ENCODE assay signal across 12 cellular contexts in genomic region chr3:113245775-113246174, GRCh38. TPM values are rescaled to one million over a fixed set of nuclear protein-coding genes. Genes with fewer than 3 reads are reported as not detected.
DNase-seq lines count a peak whose midpoint lies in the region; ATAC-seq, FAIRE-seq and TF ChIP-seq lines count a peak whose summit lies in the region.
"Had no signal": no experiment of that assay in that cellular context is flagged by ENCODE, and none has a peak within 500 bp of the region (broad histone marks: within the 10 kb centered on the region; RNA-seq: fewer than 3 reads in every experiment).

No MANE protein-coding gene starts in this region.

- no peak overlapping the region for H2AFZ ChIP-seq in H1 (ENCODE audit: low read length)
- H2AFZ ChIP-seq: parathyroid adenoma had no signal

- no peaks in the 10 kb centered on the region for H3K27me3 Mint-ChIP-seq in mesothelial cell of epicardium (ENCODE audit: low read depth)
- peaks cover 23 to 33% of the 10 kb centered on the region in 2 donors for H3K27me3 Mint-ChIP-seq in stimulated activated naive B cell treated with anti-CD40 and anti-IgM and Interleukin-4, amounts not matched to agents 10 μg/mL and 1 μg/mL and 100 μg/mL, for 72 hours

- no peak overlapping the region for H3K14ac ChIP-seq in H1 (ENCODE audit: insufficient read length)

- CTCF ChIA-PET in H1 (lab: Charles Lee; ENCODE audit: partially characterized antibody) = interaction anchor here (0.7 to 3.1 kb wide), 11 partner anchors 10 to 117 kb away, joined by 3 to 15 read pairs (median 5); no protein-coding TSS in a partner anchor

- H3K27ac Mint-ChIP-seq in mesothelial cell of epicardium = peak overlapping the region; percentile 37
- H3K27ac Mint-ChIP-seq in stimulated activated naive B cell treated with anti-CD40 and anti-IgM and Interleukin-4, amounts not matched to agents 10 μg/mL and 1 μg/mL and 100 μg/mL, for 72 hours = no peak overlapping the region
- no peak overlapping the region for H3K27ac Mint-ChIP-seq in activated naive CD4-positive, alpha-beta T cell treated with anti-CD3 and anti-CD28 coated beads, Interleukin-2, amount 50 U/mL, for 72 hours
- H3K27ac Mint-ChIP-seq: activated CD8-positive, alpha-beta T cell treated with anti-CD3 and anti-CD28 coated beads, Interleukin-2, amount 10 ng/mL, durations not matched to agents 7 days and 5 days; activated naive CD8-positive, alpha-beta T cell had no signal

- H4K20me1 ChIP-seq in H1 (replicated peaks in 1 of 2; ENCODE audit: control insufficient read depth in 1 of 2, insufficient read depth in 2 of 2, low read length in 2 of 2) = no peaks in the 10 kb centered on the region

- H2BK5ac ChIP-seq in H1 (ENCODE audit: low read depth, low read length) = no peak overlapping the region

- H3K4me2 ChIP-seq in H1 (ENCODE audit: insufficient read depth in 1 of 2, low read depth in 2 of 2, low read length in 2 of 2) = peak overlapping the region; percentile 10 to 16; a peak in 1 of 4 replicates

- H3K9me3 Mint-ChIP-seq in mesothelial cell of epicardium = no peaks in the 10 kb centered on the region
- H3K9me3 Mint-ChIP-seq in stimulated activated naive B cell treated with anti-CD40 and anti-IgM and Interleukin-4, amounts not matched to agents 10 μg/mL and 1 μg/mL and 100 μg/mL, for 72 hours = no peaks in the 10 kb centered on the region
- H3K9me3 Mint-ChIP-seq in activated naive CD4-positive, alpha-beta T cell treated with anti-CD3 and anti-CD28 coated beads, Interleukin-2, amount 50 U/mL, for 72 hours = no peaks in the 10 kb centered on the region

- H3K4ac ChIP-seq in H1 (replicated peaks; ENCODE audit: insufficient read length, low read depth, low read length) = no peak overlapping the region

- DNase-seq in MG63 (peak; percentile 52), H1 (ENCODE audit: low read depth in 1 of 2, low spot score in 2 of 2) (no peak), mesothelial cell of epicardium (ENCODE audit: low spot score in 2 of 2, unreplicated experiment in 2 of 2) (no peak), suprapubic skin (ENCODE audit: low spot score in 2 of 2) (no peak), cerebellar nuclear complex (lab: John Stamatoyannopoulos, UW) (no peak), ecto neural progenitor cell (ENCODE audit: low spot score) (no peak)
- no peak for DNase-seq in stimulated activated naive B cell treated with anti-CD40 and anti-IgM and Interleukin-4, amounts not matched to agents 10 μg/mL and 1 μg/mL and 100 μg/mL, for 72 hours
- no peak for DNase-seq in activated naive CD4-positive, alpha-beta T cell treated with anti-CD3 and anti-CD28 coated beads, Interleukin-2, amount 50 U/mL, for 72 hours (ENCODE audit: low spot score in 2 of 2)
- DNase-seq: activated CD8-positive, alpha-beta T cell treated with anti-CD3 and anti-CD28 coated beads, Interleukin-2, amount 10 ng/mL, durations not matched to agents 7 days and 5 days; NK-92 treated with Interleukin-12 subunit alpha and Interleukin-12 subunit beta, amount 100 ng/mL, for 24 hours had no signal

- H3K4me1 Mint-ChIP-seq in mesothelial cell of epicardium = peaks cover 60% of the 10 kb centered on the region
- H3K4me1 Mint-ChIP-seq in stimulated activated naive B cell treated with anti-CD40 and anti-IgM and Interleukin-4, amounts not matched to agents 10 μg/mL and 1 μg/mL and 100 μg/mL, for 72 hours = peaks cover 0 to 7% of the 10 kb centered on the region in 2 donors

- no peak overlapping the region for H3K18ac ChIP-seq in H1 (ENCODE audit: extremely low read depth, low read length)

- ATAC-seq in stimulated activated naive B cell treated with anti-CD40 and anti-IgM and Interleukin-4, amounts not matched to agents 10 μg/mL and 1 μg/mL and 100 μg/mL, for 72 hours (replicated peaks) = no peak
- ATAC-seq in activated naive CD4-positive, alpha-beta T cell treated with anti-CD3 and anti-CD28 coated beads, Interleukin-2, amount 50 U/mL, for 72 hours = no peak
- ATAC-seq: activated CD8-positive, alpha-beta T cell treated with anti-CD3 and anti-CD28 coated beads, Interleukin-2, amount 10 ng/mL, durations not matched to agents 7 days and 5 days had no signal

- TF ChIP-seq POLR2A in H1 (IDR thresholded peaks at IDR 0.05; ENCODE audit: control extremely low read depth in 1 of 2, low read depth in 2 of 2, low read length in 2 of 2) = no peak
- TF ChIP-seq POLR2A in suprapubic skin (IDR thresholded peaks at IDR 0.05) = no peak

- H3K27ac ChIP-seq in H1 (ENCODE audit: low read depth, low read length) = no peak overlapping the region
- peak overlapping the region; percentile 92 for H3K27ac ChIP-seq in suprapubic skin
- H3K27ac ChIP-seq: parathyroid adenoma had no signal

- H3K79me2 ChIP-seq in H1 (ENCODE audit: control insufficient read depth in 1 of 2, insufficient read depth in 2 of 2, low read length in 2 of 2) = no peaks in the 10 kb centered on the region
- H3K79me2 ChIP-seq: parathyroid adenoma had no signal

- no peak overlapping the region for H2BK120ac ChIP-seq in H1 (replicated peaks; ENCODE audit: low read depth, low read length)

- H3K23ac ChIP-seq in H1 (ENCODE audit: insufficient read length) = no peak overlapping the region

- no peaks in the 10 kb centered on the region; the same call in 1 of the 2 replicates for H3K23me2 ChIP-seq in H1 (ENCODE audit: low read depth, low read length)

- H2BK12ac ChIP-seq in H1 (ENCODE audit: low read depth, low read length) = no peak overlapping the region

- no peaks in the 10 kb centered on the region for H3K36me3 ChIP-seq in MG63
- H3K36me3 ChIP-seq in H1 (ENCODE audit: control insufficient read depth in 2 of 4, insufficient read depth in 4 of 4, low read length in 3 of 4) = peaks cover 0 to 5% (median 2%) of the 10 kb centered on the region in 4 experiments; a peak in 2 of 8 replicates
- peaks cover 11% of the 10 kb centered on the region for H3K36me3 ChIP-seq in suprapubic skin

- H3K9me3 ChIP-seq in MG63 = no peaks in the 10 kb centered on the region
- no peaks in the 10 kb centered on the region for H3K9me3 ChIP-seq in H1 (ENCODE audit: insufficient read depth in 2 of 2, low read depth in 1 of 2, low read length in 1 of 2)
- no peaks in the 10 kb centered on the region for H3K9me3 ChIP-seq in suprapubic skin

- H2BK20ac ChIP-seq in H1 (ENCODE audit: low read length) = 0 out of 2 replicates have a peak overlapping the region, but pooled peaks have one; percentile 15

- no peak overlapping the region for H4K8ac ChIP-seq in H1 (ENCODE audit: extremely low read depth, insufficient read depth, low read length)

- POLR2A ChIA-PET in H1 (lab: Charles Lee; ENCODE audit: partially characterized antibody) = interaction anchor here (1.5 kb wide), 1 partner anchor 39 kb away, joined by 3 read pairs; no protein-coding TSS in a partner anchor

- no peak for TF ChIP-seq CTCF in H1 (IDR thresholded peaks at IDR 0.05; ENCODE audit: control extremely low read depth in 1 of 3, insufficient read depth in 1 of 3, low read depth in 1 of 3, low read length in 3 of 3)
- TF ChIP-seq CTCF in mesothelial cell of epicardium (IDR thresholded peaks at IDR 0.05; ENCODE audit: unreplicated experiment) = no peak
- no peak for TF ChIP-seq CTCF in suprapubic skin (IDR thresholded peaks at IDR 0.05)

- H2AK5ac ChIP-seq in H1 (ENCODE audit: low read depth, low read length) = no peak overlapping the region

- H3K4me3 ChIP-seq in MG63 (no peak overlapping the region), H1 (ENCODE audit: extremely low read depth in 1 of 4, insufficient read depth in 2 of 4, low read depth in 3 of 4, low read length in 4 of 4) (no peak overlapping the region), suprapubic skin (no peak overlapping the region)

- no peak for TF ChIP-seq RAD21 in H1 (IDR thresholded peaks at IDR 0.05 in 1 of 2, conservative IDR thresholded peaks at IDR 0.05 in 1 of 2; ENCODE audit: low read depth in 2 of 2, low read length in 2 of 2)

- no peaks in the 10 kb centered on the region for H3K79me1 ChIP-seq in H1 (ENCODE audit: low read depth, low read length)

- no peak overlapping the region for H3K56ac ChIP-seq in H1 (replicated peaks; ENCODE audit: insufficient read length, low read depth, low read length)

- H3K27me3 ChIP-seq in MG63 = no peaks in the 10 kb centered on the region
- no peaks in the 10 kb centered on the region for H3K27me3 ChIP-seq in H1 (replicated peaks in 1 of 4; ENCODE audit: control insufficient read depth in 3 of 4, extremely low read depth in 1 of 4, insufficient read depth in 3 of 4, low read length in 3 of 4)
- no peaks in the 10 kb centered on the region for H3K27me3 ChIP-seq in suprapubic skin

- FAIRE-seq in H1 (lab: Jason Lieb, UNC) = peak; percentile 13

- H4K5ac ChIP-seq in H1 (ENCODE audit: insufficient read length, low read depth, low read length) = no peak overlapping the region

- H3K36me3 Mint-ChIP-seq in mesothelial cell of epicardium = peaks cover 16% of the 10 kb centered on the region
- no peaks in the 10 kb centered on the region for H3K36me3 Mint-ChIP-seq in stimulated activated naive B cell treated with anti-CD40 and anti-IgM and Interleukin-4, amounts not matched to agents 10 μg/mL and 1 μg/mL and 100 μg/mL, for 72 hours
- no peaks in the 10 kb centered on the region for H3K36me3 Mint-ChIP-seq in activated naive CD4-positive, alpha-beta T cell treated with anti-CD3 and anti-CD28 coated beads, Interleukin-2, amount 50 U/mL, for 72 hours
- H3K36me3 Mint-ChIP-seq: activated naive CD8-positive, alpha-beta T cell had no signal

- H4K91ac ChIP-seq in H1 (replicated peaks; ENCODE audit: insufficient read length, low read length) = no peak overlapping the region

- H3K4me1 ChIP-seq in H1 (replicated peaks in 1 of 4; ENCODE audit: control insufficient read depth in 3 of 4, insufficient read depth in 4 of 4, low read length in 3 of 4) = peaks cover 6 to 35% (median 18%) of the 10 kb centered on the region in 4 experiments
- H3K4me1 ChIP-seq in suprapubic skin = peaks cover 75% of the 10 kb centered on the region
- H3K4me1 ChIP-seq: parathyroid adenoma had no signal

- 69% methylated on average over 5 of the region's 5 CpGs; no CpG with 5 or more reads in 1 of the 2 experiments for WGBS in H1 (ENCODE audit: extremely low coverage in 1 of 2, insufficient coverage in 1 of 2, insufficient read length in 1 of 2, insufficient replicate concordance in 2 of 2, low coverage in 1 of 2, low lambda C conversion rate in 2 of 2, missing lambda C conversion rate in 1 of 2), 2 experiments
- WGBS in suprapubic skin = 28% methylated on average over 5 of the region's 5 CpGs

- H3K9ac ChIP-seq in H1 (replicated peaks in 1 of 4; ENCODE audit: extremely low read depth in 1 of 4, low read depth in 3 of 4, low read length in 3 of 4) = no peak overlapping the region
- H3K9ac ChIP-seq: parathyroid adenoma had no signal

- no peak overlapping the region for H3K4me3 Mint-ChIP-seq in mesothelial cell of epicardium
- no peak overlapping the region for H3K4me3 Mint-ChIP-seq in stimulated activated naive B cell treated with anti-CD40 and anti-IgM and Interleukin-4, amounts not matched to agents 10 μg/mL and 1 μg/mL and 100 μg/mL, for 72 hours
- H3K4me3 Mint-ChIP-seq: activated CD8-positive, alpha-beta T cell treated with anti-CD3 and anti-CD28 coated beads, Interleukin-2, amount 10 ng/mL, durations not matched to agents 7 days and 5 days; activated naive CD8-positive, alpha-beta T cell had no signal

- TF ChIP-seq EP300 in H1 (IDR thresholded peaks at IDR 0.05; ENCODE audit: borderline replicate concordance in 1 of 2, low read depth in 2 of 2, low read length in 2 of 2) (no peak), suprapubic skin (IDR thresholded peaks at IDR 0.05) (no peak)

- no peak overlapping the region for H2BK15ac ChIP-seq in H1 (ENCODE audit: low read length)

RNA-seq across cellular contexts. Expression of gene BOC, which starts 34.4 kb away (rescaled TPM):
- total RNA-seq in MG63 (2014; rRNA removed; shearing (Covaris generic); ENCODE audit: low replicate concordance) = 1.4 and 3.9 TPM in 2 replicates
- 6.0 and 6.9 TPM in 2 replicates for total RNA-seq in H1 (2021; fragmentation: NEBNext Ultra II Directional; extraction: Animal tissue kit (Norgen Biotek cat#: 25700))
- 9.3 and 10.6 TPM in 2 replicates for polyA plus RNA-seq in H1 (2011; rRNA removed)
- 10.6 TPM for polyA plus RNA-seq in H1 (2011; cell fraction: cytosol; rRNA removed)
- 25.7 TPM for polyA plus RNA-seq in H1 (2011; cell fraction: nucleus; rRNA removed)
- 6.0 to 8.6 TPM (median 8.3 TPM) in 4 replicates for polyA plus RNA-seq in H1 (2012, experiment 1 of 2)
- polyA plus RNA-seq in H1 (2012, experiment 2 of 2) = 6.4 TPM
- polyA plus RNA-seq in H1 (2013, experiment 1 of 2) = 5.4 TPM
- 4.9 TPM for polyA plus RNA-seq in H1 (2013, experiment 2 of 2)
- 14.2 and 17.4 TPM in 2 replicates for polyA minus RNA-seq in H1 (2011; rRNA and poly(A)+ RNA removed)
- polyA minus RNA-seq in H1 (2011; cell fraction: cytosol; rRNA and poly(A)+ RNA removed) = 5.9 TPM
- polyA minus RNA-seq in H1 (2011; cell fraction: nucleus; rRNA and poly(A)+ RNA removed) = 29.7 TPM
- total RNA-seq in mesothelial cell of epicardium (76.1 to 85.3 TPM (median 79.3 TPM) in 3 replicates), suprapubic skin (100 to 1,000 TPM in 2 of 4 donors, 10 to 100 TPM in 2; 75.6 to 159 (median 105) TPM)
- under 1 TPM in 1 of 2 donors, not detected in 1; 0.62 TPM for total RNA-seq in activated naive CD4-positive, alpha-beta T cell treated with anti-CD3 and anti-CD28 coated beads, Interleukin-2, amount 50 U/mL, for 72 hours
- total RNA-seq: activated CD8-positive, alpha-beta T cell treated with anti-CD3 and anti-CD28 coated beads, Interleukin-2, amount 10 ng/mL, durations not matched to agents 7 days and 5 days had no signal
